ENCODE assay signal across 8 cellular contexts in genomic region chr1:205631727-205632373, GRCh38. TPM values are rescaled to one million over a fixed set of nuclear protein-coding genes. Genes with fewer than 3 reads are reported as not detected.
DNase-seq lines count a peak whose midpoint lies in the region; ATAC-seq lines count a peak whose summit lies in the region.

A gene with protein sequence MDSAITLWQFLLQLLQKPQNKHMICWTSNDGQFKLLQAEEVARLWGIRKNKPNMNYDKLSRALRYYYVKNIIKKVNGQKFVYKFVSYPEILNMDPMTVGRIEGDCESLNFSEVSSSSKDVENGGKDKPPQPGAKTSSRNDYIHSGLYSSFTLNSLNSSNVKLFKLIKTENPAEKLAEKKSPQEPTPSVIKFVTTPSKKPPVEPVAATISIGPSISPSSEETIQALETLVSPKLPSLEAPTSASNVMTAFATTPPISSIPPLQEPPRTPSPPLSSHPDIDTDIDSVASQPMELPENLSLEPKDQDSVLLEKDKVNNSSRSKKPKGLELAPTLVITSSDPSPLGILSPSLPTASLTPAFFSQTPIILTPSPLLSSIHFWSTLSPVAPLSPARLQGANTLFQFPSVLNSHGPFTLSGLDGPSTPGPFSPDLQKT (minus strand): TSS chr1:205632011. CDS start chr1:205623882, 8,129 bp downstream.

- H3K27ac Mint-ChIP-seq in IgD-negative memory B cell: peak within 1 kb of the TSS; percentile 94 to 99 (median 98)

- peak within 1 kb of the TSS; percentile 95 for H3K27ac ChIP-seq in epithelial cell of prostate

- H3K9me3 Mint-ChIP-seq in IgD-negative memory B cell: no peaks in the 10 kb centered on the region

- peak; percentile 92 for DNase-seq in DMS114 treated with DMSO at 0.1 percent for 48 hours (lab: John Stamatoyannopoulos, UW; ENCODE audit: unreplicated experiment)
- DNase-seq in OCI-M1 (lab: John Stamatoyannopoulos, UW): peak; percentile 99
- DNase-seq in activated T-cell treated with anti-CD3 and anti-CD28 coated beads for 4 hours: peak; percentile 100
- peak; percentile 91 for DNase-seq in epithelial cell of prostate (ENCODE audit: low read depth, low spot score)
- DNase-seq in mucosa of gallbladder (ENCODE audit: low spot score): peak; percentile 98
- peak; percentile 99 to 100 for DNase-seq in stimulated activated CD8-positive, alpha-beta memory T cell treated with anti-CD3 and anti-CD28 coated beads, Interleukin-4, amount 100 ng/mL, for 4 hours (ENCODE audit: low read depth in 2 of 2, low spot score in 1 of 2)

- no peaks in the 10 kb centered on the region for H3K27me3 Mint-ChIP-seq in IgD-negative memory B cell

- peaks cover 3% of the 10 kb centered on the region for H3K36me3 Mint-ChIP-seq in IgD-negative memory B cell

- H3K4me3 Mint-ChIP-seq in IgD-negative memory B cell: peak within 1 kb of the TSS; percentile 94 to 96 (median 96)

- peak; percentile 79 for ATAC-seq in GM21528 (IDR thresholded peaks at IDR 0.05; ENCODE audit: low FRiP score, unreplicated experiment)

- H3K4me1 Mint-ChIP-seq in IgD-negative memory B cell: peaks cover 21 to 30% (median 24%) of the 10 kb centered on the region in 3 donors

RNA-seq across cellular contexts. Expression of the gene that starts here (rescaled TPM):
- polyA plus RNA-seq in IgD-negative memory B cell: 4.7 TPM
- 74.8 TPM for total RNA-seq in mucosa of gallbladder

Comparison
In these comparisons a context has a peak if more than half of its experiments do, and no peak if none do; other contexts are left out.
1. Peak in every context shown above with its lines: DNase-seq, ATAC-seq and H3K27ac ChIP-seq.